In genomic region chr1:7808253-7808844, GRCh38 we compare ENCODE assay signal across 1 cellular context.
TF ChIP-seq lines count a peak whose summit lies in the region.

No MANE protein-coding gene starts in this region.

TF ChIP-seq in GM12878, 131 proteins besides CTCF, POLR2A, EP300 and RAD21:
- peak; percentile 49; the same call in 1 of the 2 replicates for TF ChIP-seq SMC3 (IDR thresholded peaks at IDR 0.05; ENCODE audit: borderline replicate concordance, low read length)
- TF ChIP-seq FOS (IDR thresholded peaks at IDR 0.05; ENCODE audit: borderline replicate concordance, extremely low read depth, insufficient read length) = no peak
TF ChIP-seq in GM12878: peak in this region for 1.
